1 cellular context compared by ENCODE assay signal in genomic region chr3:171028779-171029232, GRCh38.
TF ChIP-seq lines count a peak whose summit lies in the region.

No MANE protein-coding gene starts in this region.

TF ChIP-seq in GM23338, 12 proteins besides CTCF, POLR2A, EP300 and RAD21 (continued from another document):
- TF ChIP-seq REST (IDR thresholded peaks at IDR 0.05; ENCODE audit: unreplicated experiment): no peak
- no peak for TF ChIP-seq NANOG (IDR thresholded peaks at IDR 0.05; ENCODE audit: borderline replicate concordance)
- no peak for TF ChIP-seq STAT1 (IDR thresholded peaks at IDR 0.05; ENCODE audit: unreplicated experiment)
- TF ChIP-seq EZH2 (IDR thresholded peaks at IDR 0.05; ENCODE audit: low read depth, unreplicated experiment): no peak
- TF ChIP-seq ETS1 (IDR thresholded peaks at IDR 0.05): no peak
- TF ChIP-seq POLR2AphosphoS5 (IDR thresholded peaks at IDR 0.05; ENCODE audit: low read depth): no peak
- no peak for TF ChIP-seq EZH2phosphoT487 (IDR thresholded peaks at IDR 0.05; ENCODE audit: unreplicated experiment)
- TF ChIP-seq ZNF331 (CRISPR knock-in tag; IDR thresholded peaks at IDR 0.05; ENCODE audit: low read depth): no peak
- TF ChIP-seq ZNF114 (CRISPR knock-in tag; IDR thresholded peaks at IDR 0.05): no peak
- TF ChIP-seq CREB1 (CRISPR knock-in tag; IDR thresholded peaks at IDR 0.05; ENCODE audit: low read depth): no peak
- no peak for TF ChIP-seq JUNB (IDR thresholded peaks at IDR 0.05; ENCODE audit: unreplicated experiment)
